Comparison of ENCODE assay signal across 1 cellular context in the genomic region with DNA sequence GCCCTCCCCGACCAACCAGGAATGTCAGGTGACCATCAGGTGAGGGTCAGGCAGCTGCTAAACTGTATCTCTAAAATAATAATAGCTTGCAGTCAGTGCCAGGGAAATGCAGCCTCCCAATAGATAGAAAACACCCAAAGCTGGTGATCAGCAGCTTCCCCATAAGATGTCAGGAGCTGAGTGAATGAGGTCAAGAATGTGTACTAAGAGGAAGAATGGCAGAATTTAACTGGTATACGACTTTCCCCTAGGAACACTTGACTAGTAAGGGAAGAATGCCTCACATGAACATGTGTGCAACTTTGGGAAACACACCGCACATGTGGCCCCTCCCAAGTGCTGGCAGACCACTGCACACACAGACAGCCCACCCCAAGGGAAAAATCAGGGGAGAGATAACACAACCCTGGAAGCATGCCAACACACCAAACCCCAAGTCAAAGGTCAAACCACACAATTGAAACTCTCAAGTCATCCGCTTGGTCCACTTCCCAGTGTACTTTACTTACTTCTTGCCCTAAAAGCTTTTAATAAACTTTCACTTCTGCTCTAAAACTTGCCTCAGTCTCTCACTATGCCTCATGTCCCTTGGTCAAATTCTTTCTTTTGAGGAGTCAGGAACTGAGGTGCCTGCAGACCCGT.
A peak's percentile ranks its signal among the peaks of the same experiment; 100 is the strongest.
TF ChIP-seq lines count a peak whose summit lies in the region.

No MANE protein-coding gene starts in this region.

TF ChIP-seq in GM12878, 131 proteins besides CTCF, POLR2A, EP300 and RAD21 (continued from another document):
- TF ChIP-seq, protein P1, sequence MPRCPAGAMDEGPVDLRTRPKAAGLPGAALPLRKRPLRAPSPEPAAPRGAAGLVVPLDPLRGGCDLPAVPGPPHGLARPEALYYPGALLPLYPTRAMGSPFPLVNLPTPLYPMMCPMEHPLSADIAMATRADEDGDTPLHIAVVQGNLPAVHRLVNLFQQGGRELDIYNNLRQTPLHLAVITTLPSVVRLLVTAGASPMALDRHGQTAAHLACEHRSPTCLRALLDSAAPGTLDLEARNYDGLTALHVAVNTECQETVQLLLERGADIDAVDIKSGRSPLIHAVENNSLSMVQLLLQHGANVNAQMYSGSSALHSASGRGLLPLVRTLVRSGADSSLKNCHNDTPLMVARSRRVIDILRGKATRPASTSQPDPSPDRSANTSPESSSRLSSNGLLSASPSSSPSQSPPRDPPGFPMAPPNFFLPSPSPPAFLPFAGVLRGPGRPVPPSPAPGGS (IDR thresholded peaks at IDR 0.05; ENCODE audit: borderline replicate concordance, insufficient read depth, low read depth, low read length, poor library complexity, severe bottlenecking) = no peak
- TF ChIP-seq WRNIP1 (IDR thresholded peaks at IDR 0.05; ENCODE audit: borderline replicate concordance, low read depth, low read length) (no peak), NR2F1 (conservative IDR thresholded peaks at IDR 0.05) (peak; percentile 65; the same call in 1 of the 2 replicates)
